In genomic region chr1:25063591-25064416, GRCh38 we compare ENCODE assay signal across 16 cellular contexts.
A peak's percentile ranks its signal among the peaks of the same experiment; 100 is the strongest.
DNase-seq lines count a peak whose midpoint lies in the region; ATAC-seq, FAIRE-seq and TF ChIP-seq lines count a peak whose summit lies in the region.
"Had no signal": no experiment of that assay in that cellular context is flagged by ENCODE, and none has a peak within 500 bp of the region (broad histone marks: within the 10 kb centered on the region; RNA-seq: fewer than 3 reads in every experiment).

No MANE protein-coding gene starts in this region.

- H3K4me1 ChIP-seq in A549 (peaks cover 6% of the 10 kb centered on the region; the same call in 2 of the 3 replicates), SJCRH30 (no peaks in the 10 kb centered on the region), Peyer's patch (peaks cover 0 to 7% (median 0%) of the 10 kb centered on the region in 4 donors)

- ATAC-seq in A549, result peak in 1 of 2 experiments; percentile 37; a peak in 2 of 6 replicates
- no peak for ATAC-seq in GM18909 (IDR thresholded peaks at IDR 0.05; ENCODE audit: poor library complexity, unreplicated experiment)
- ATAC-seq in GM18868 (IDR thresholded peaks at IDR 0.05; ENCODE audit: unreplicated experiment), result no peak

- TF ChIP-seq CTCF in A549 (IDR thresholded peaks at IDR 0.05) (no peak), glutamatergic neuron (IDR thresholded peaks at IDR 0.05; ENCODE audit: partially characterized antibody, unreplicated experiment) (no peak), Peyer's patch (IDR thresholded peaks at IDR 0.05) (no peak)

- no peaks in the 10 kb centered on the region for H3K36me3 Mint-ChIP-seq in glutamatergic neuron (ENCODE audit: unreplicated experiment)

- H3K4me3 ChIP-seq in A549, result no peak overlapping the region
- no peak overlapping the region for H3K4me3 ChIP-seq in SJCRH30
- H3K4me3 ChIP-seq in Peyer's patch, result no peak overlapping the region

- no peak for TF ChIP-seq EP300 in A549 (IDR thresholded peaks at IDR 0.05)

- H3K4me3 Mint-ChIP-seq in glutamatergic neuron (ENCODE audit: unreplicated experiment), result no peak overlapping the region
- H3K4me3 Mint-ChIP-seq: B cell; T-helper 2 cell treated with Interferon-gamma antibody and Interleukin-4, amounts not matched to agents 5 μg/mL and 100 μg/mL, for 36 hours had no signal

- peaks cover 12% of the 10 kb centered on the region for H3K27me3 Mint-ChIP-seq in glutamatergic neuron (ENCODE audit: unreplicated experiment)
- H3K27me3 Mint-ChIP-seq: B cell had no signal

- no peak overlapping the region for H3K27ac Mint-ChIP-seq in glutamatergic neuron (ENCODE audit: unreplicated experiment)
- H3K27ac Mint-ChIP-seq: B cell; T-helper 2 cell treated with Interferon-gamma antibody and Interleukin-4, amounts not matched to agents 5 μg/mL and 100 μg/mL, for 36 hours had no signal

- H3K36me3 ChIP-seq in SJCRH30 (no peaks in the 10 kb centered on the region), Peyer's patch (no peaks in the 10 kb centered on the region)

- DNase-seq in A549 (ENCODE audit: low read depth in 1 of 2, low spot score in 1 of 2) (peak; percentile 15), ELR (ENCODE audit: low read depth) (peak; percentile 83), SJCRH30 (peak; percentile 26 to 57), glutamatergic neuron (peak; percentile 27), Peyer's patch (no peak), NCI-H526 treated with DMSO at 0.1 percent for 48 hours (lab: John Stamatoyannopoulos, UW) (no peak)
- DNase-seq: activated effector memory CD4-positive, alpha-beta T cell treated with anti-CD3 and anti-CD28 coated beads, Interleukin-2, amount 50 U/mL, for 16 hours; head of caudate nucleus; kidney glomerular epithelial cell; MM.1S had no signal

- peak overlapping the region in 1 of 2 experiments; percentile 37; a peak in 3 of 6 replicates for H3K27ac ChIP-seq in A549
- no peak overlapping the region for H3K27ac ChIP-seq in SJCRH30
- no peak overlapping the region for H3K27ac ChIP-seq in Peyer's patch

- no peaks in the 10 kb centered on the region for H3K9me3 ChIP-seq in A549
- no peaks in the 10 kb centered on the region for H3K9me3 ChIP-seq in SJCRH30 (replicated peaks)
- no peaks in the 10 kb centered on the region for H3K9me3 ChIP-seq in Peyer's patch

- H3K4me2 ChIP-seq in A549, result 0 out of 3 replicates have a peak overlapping the region, but pooled peaks have one; percentile 6

- TF ChIP-seq RAD21 in A549 (conservative IDR thresholded peaks at IDR 0.05 in 1 of 2, IDR thresholded peaks at IDR 0.05 in 1 of 2), result no peak

- peaks cover 20% of the 10 kb centered on the region for H3K4me1 Mint-ChIP-seq in glutamatergic neuron (ENCODE audit: low read depth, unreplicated experiment)

- no peak for TF ChIP-seq POLR2A in A549 (IDR thresholded peaks at IDR 0.05; ENCODE audit: low read length)
- no peak for TF ChIP-seq POLR2A in Peyer's patch (IDR thresholded peaks at IDR 0.05)

- 71% methylated on average over 10 of the region's 10 CpGs for WGBS in A549 (ENCODE audit: missing lambda C conversion rate)

- CTCF ChIA-PET in A549 (lab: Yijun Ruan, JAX), result interaction anchor here (0.7 to 1.6 kb wide), 5 partner anchors 17 to 216 kb away, joined by 3 read pairs; no protein-coding TSS in a partner anchor

- H3K27me3 ChIP-seq in SJCRH30 (peaks cover 15% of the 10 kb centered on the region; the same call in 1 of the 2 replicates), Peyer's patch (no peaks in the 10 kb centered on the region)

- POLR2A ChIA-PET in A549 (lab: Yijun Ruan, JAX), result no interaction called here

- no peaks in the 10 kb centered on the region for H3K9me3 Mint-ChIP-seq in glutamatergic neuron (ENCODE audit: unreplicated experiment)
- H3K9me3 Mint-ChIP-seq: T-helper 2 cell treated with Interferon-gamma antibody and Interleukin-4, amounts not matched to agents 5 μg/mL and 100 μg/mL, for 36 hours had no signal

- no peak for FAIRE-seq in A549 (lab: Jason Lieb, UNC)
- FAIRE-seq: GM18507, urothelium cell line had no signal

TF ChIP-seq in A549, 52 proteins besides CTCF, POLR2A, EP300 and RAD21:
- TF ChIP-seq MAFK (IDR thresholded peaks at IDR 0.05; ENCODE audit: partially characterized antibody), result peak; percentile 73
- TF ChIP-seq NFE2L2 (conservative IDR thresholded peaks at IDR 0.05; ENCODE audit: low read length), result 0 out of 2 replicates have a peak, but pooled peaks have one; percentile 15
- no peak for TF ChIP-seq CHD4 (IDR thresholded peaks at IDR 0.05; ENCODE audit: borderline replicate concordance)

Comparison
In these comparisons a context has a peak if more than half of its experiments do, and no peak if none do; other contexts are left out.
1. DNase-seq: peak in A549 (2 of 2), ELR (single experiment), SJCRH30 (2 of 2) and glutamatergic neuron (single experiment); none in Peyer's patch (0 of 3) and NCI-H526 treated with DMSO at 0.1 percent for 48 hours (single experiment).